ENCODE assay signal across 1 cellular context in genomic region chr2:7430869-7431641, GRCh38.
A peak's percentile ranks its signal among the peaks of the same experiment; 100 is the strongest.
TF ChIP-seq lines count a peak whose summit lies in the region.

No MANE protein-coding gene starts in this region.

TF ChIP-seq in GM12878, 131 proteins besides CTCF, POLR2A, EP300 and RAD21 (continued from another document and continues in another):
- TF ChIP-seq BCL3 (IDR thresholded peaks at IDR 0.05; ENCODE audit: borderline replicate concordance, insufficient read depth, low read depth, low read length, poor library complexity, severe bottlenecking): no peak
- peak in 1 of 2 experiments; percentile 70; a peak in 1 of 4 replicates for TF ChIP-seq ETV6 (conservative IDR thresholded peaks at IDR 0.05 in 1 of 2, IDR thresholded peaks at IDR 0.05 in 1 of 2; ENCODE audit: borderline replicate concordance in 1 of 2, low read depth in 1 of 2)
- no peak for TF ChIP-seq JUNB (IDR thresholded peaks at IDR 0.05)
- TF ChIP-seq ZSCAN29 (IDR thresholded peaks at IDR 0.05): no peak
- TF ChIP-seq NBN (IDR thresholded peaks at IDR 0.05): peak; percentile 51; the same call in 1 of the 2 replicates
- TF ChIP-seq NFYA (IDR thresholded peaks at IDR 0.05; ENCODE audit: borderline replicate concordance, low read depth, low read length): no peak
- peak; percentile 64; the same call in 1 of the 2 replicates for TF ChIP-seq GATAD2B (conservative IDR thresholded peaks at IDR 0.05; ENCODE audit: low read depth)
- no peak for TF ChIP-seq HDAC2 (IDR thresholded peaks at IDR 0.05)
- TF ChIP-seq SPI1 (IDR thresholded peaks at IDR 0.05; ENCODE audit: borderline replicate concordance, insufficient read depth, low read depth, low read length): 0 out of 2 replicates have a peak, but pooled peaks have one; percentile 29
- TF ChIP-seq JUND (IDR thresholded peaks at IDR 0.05; ENCODE audit: low read depth, low read length): no peak
- TF ChIP-seq EZH2 (IDR thresholded peaks at IDR 0.05; ENCODE audit: borderline replicate concordance, control insufficient read depth, low read depth, low read length): no peak
- TF ChIP-seq STAT1 (conservative IDR thresholded peaks at IDR 0.05): no peak
- no peak for TF ChIP-seq ZBTB40 (IDR thresholded peaks at IDR 0.05; ENCODE audit: borderline replicate concordance)
- TF ChIP-seq ZNF384 (IDR thresholded peaks at IDR 0.05; ENCODE audit: borderline replicate concordance, low read depth, low read length): peak; percentile 49
- TF ChIP-seq HDGF (IDR thresholded peaks at IDR 0.05): no peak; the same call in 1 of the 2 replicates
- TF ChIP-seq MLLT1 (IDR thresholded peaks at IDR 0.05): no peak; the same call in 1 of the 2 replicates
- TF ChIP-seq BCL11A (IDR thresholded peaks at IDR 0.05; ENCODE audit: low read depth, low read length): 0 out of 2 replicates have a peak, but pooled peaks have one; percentile 3
- TF ChIP-seq ZNF207 (IDR thresholded peaks at IDR 0.05; ENCODE audit: borderline replicate concordance): no peak
- no peak for TF ChIP-seq TARDBP (IDR thresholded peaks at IDR 0.05; ENCODE audit: borderline replicate concordance)
- TF ChIP-seq CREM (IDR thresholded peaks at IDR 0.05; ENCODE audit: low read depth): no peak
- TF ChIP-seq ATF3 (IDR thresholded peaks at IDR 0.05; ENCODE audit: borderline replicate concordance, extremely low read depth, low read depth, low read length): no peak
- no peak for TF ChIP-seq IRF3 (IDR thresholded peaks at IDR 0.05)
- TF ChIP-seq PAX5 (IDR thresholded peaks at IDR 0.05; ENCODE audit: borderline replicate concordance, low read depth, low read length): peak; percentile 3; the same call in 1 of the 2 replicates
- TF ChIP-seq MYC (IDR thresholded peaks at IDR 0.05; ENCODE audit: insufficient read depth, insufficient read length, insufficient replicate concordance, low read length, severe bottlenecking): peak; percentile 35
- no peak for TF ChIP-seq ATF2 (IDR thresholded peaks at IDR 0.05; ENCODE audit: low read length)
- TF ChIP-seq POLR2AphosphoS2 (IDR thresholded peaks at IDR 0.05; ENCODE audit: low read depth, low read length): no peak
- TF ChIP-seq BCLAF1 (IDR thresholded peaks at IDR 0.05): no peak
- no peak for TF ChIP-seq TBL1XR1 (IDR thresholded peaks at IDR 0.05; ENCODE audit: low read depth, low read length)
- no peak for TF ChIP-seq GABPA (IDR thresholded peaks at IDR 0.05; ENCODE audit: low read depth)
- TF ChIP-seq CHD4 (IDR thresholded peaks at IDR 0.05): no peak
- no peak for TF ChIP-seq KLF5 (IDR thresholded peaks at IDR 0.05; ENCODE audit: partially characterized antibody)
- peak; percentile 69; the same call in 1 of the 2 replicates for TF ChIP-seq YY1 (IDR thresholded peaks at IDR 0.05; ENCODE audit: low read depth, low read length)
- no peak for TF ChIP-seq FOXM1 (IDR thresholded peaks at IDR 0.05; ENCODE audit: low read depth, low read length)
- peak in 1 of 2 experiments; percentile 56; a peak in 1 of 4 replicates for TF ChIP-seq BHLHE40 (IDR thresholded peaks at IDR 0.05; ENCODE audit: borderline replicate concordance in 1 of 2, low read depth in 2 of 2, low read length in 1 of 2)
- no peak for TF ChIP-seq SREBF1 (IDR thresholded peaks at IDR 0.05; ENCODE audit: low read length)
- TF ChIP-seq ZNF687 (IDR thresholded peaks at IDR 0.05): peak; percentile 90
- peak; percentile 84 for TF ChIP-seq IKZF1 (conservative IDR thresholded peaks at IDR 0.05)
- TF ChIP-seq CBX5 (IDR thresholded peaks at IDR 0.05; ENCODE audit: low read depth): 0 out of 2 replicates have a peak, but pooled peaks have one; percentile 18
- no peak for TF ChIP-seq HDAC6 (IDR thresholded peaks at IDR 0.05; ENCODE audit: unreplicated experiment)
- TF ChIP-seq RELB (IDR thresholded peaks at IDR 0.05; ENCODE audit: low read depth): peak; percentile 55
- TF ChIP-seq BMI1 (IDR thresholded peaks at IDR 0.05; ENCODE audit: borderline replicate concordance): no peak
- peak; percentile 34; the same call in 1 of the 2 replicates for TF ChIP-seq MTA2 (IDR thresholded peaks at IDR 0.05; ENCODE audit: low read depth)
- TF ChIP-seq POLR2AphosphoS5 (IDR thresholded peaks at IDR 0.05; ENCODE audit: low read length): no peak
- no peak for TF ChIP-seq MEF2B (IDR thresholded peaks at IDR 0.05; ENCODE audit: partially characterized antibody, poor library complexity, severe bottlenecking)
